In the genomic region with DNA sequence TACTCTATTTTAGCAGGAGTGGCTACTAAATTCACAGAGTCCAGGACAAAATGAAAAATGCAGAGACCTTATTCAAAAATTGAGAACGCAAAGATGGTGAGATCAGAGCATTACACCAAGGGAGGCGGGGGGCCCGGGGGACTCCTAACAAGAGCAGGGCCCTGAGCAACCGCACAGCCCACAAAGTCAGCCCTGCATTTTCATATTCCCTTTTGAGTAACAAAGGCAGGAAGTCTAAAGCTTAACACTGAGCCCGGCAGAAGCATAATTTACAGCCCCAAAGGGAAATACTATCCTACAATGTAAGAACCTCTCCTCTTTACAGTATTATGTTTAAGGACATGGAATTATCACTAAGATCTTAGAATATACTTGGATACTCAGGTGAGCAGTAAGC, we compare ENCODE assay signal across 10 cellular contexts.
DNase-seq lines count a peak whose midpoint lies in the region; ATAC-seq and TF ChIP-seq lines count a peak whose summit lies in the region.
"Had no signal": no experiment of that assay in that cellular context is flagged by ENCODE, and none has a peak within 500 bp of the region (broad histone marks: within the 10 kb centered on the region; RNA-seq: fewer than 3 reads in every experiment).

No MANE protein-coding gene starts in this region.

- no peak overlapping the region for H3K4me2 ChIP-seq in neural progenitor cell

- DNase-seq in SK-N-MC (ENCODE audit: low read depth, low spot score): no peak
- no peak for DNase-seq in neural progenitor cell (ENCODE audit: low spot score)
- no peak for DNase-seq in A673 (ENCODE audit: low spot score)
- no peak for DNase-seq in MCF 10A (ENCODE audit: unreplicated experiment)
- DNase-seq: DMS53; NK-92 treated with Interleukin-12 subunit alpha and Interleukin-12 subunit beta, amount 100 ng/mL, for 24 hours had no signal

- TF ChIP-seq CTCF in neural progenitor cell (IDR thresholded peaks at IDR 0.05) (no peak), A673 (conservative IDR thresholded peaks at IDR 0.05; ENCODE audit: low read depth, low read length) (no peak), MCF 10A (IDR thresholded peaks at IDR 0.05; ENCODE audit: unreplicated experiment) (no peak)

- H3K9me3 Mint-ChIP-seq in neural progenitor cell (no peaks in the 10 kb centered on the region), MCF 10A (ENCODE audit: unreplicated experiment) (no peaks in the 10 kb centered on the region)

- H3K9ac ChIP-seq in SK-N-MC (ENCODE audit: insufficient read length) (no peak overlapping the region), neural progenitor cell (no peak overlapping the region)

- H3K36me3 ChIP-seq in SK-N-MC (ENCODE audit: insufficient read depth, low read length): no peaks in the 10 kb centered on the region
- H3K36me3 ChIP-seq in neural progenitor cell: no peaks in the 10 kb centered on the region
- H3K36me3 ChIP-seq in A673 (ENCODE audit: insufficient read depth, low read length, poor library complexity, severe bottlenecking): no peaks in the 10 kb centered on the region

- H2AFZ ChIP-seq in neural progenitor cell (replicated peaks): no peak overlapping the region

- H3K27ac ChIP-seq in SK-N-MC (no peak overlapping the region), neural progenitor cell (no peak overlapping the region), A673 (ENCODE audit: low read depth, low read length, poor library complexity, severe bottlenecking) (no peak overlapping the region)

- H3K4me3 Mint-ChIP-seq in neural progenitor cell: no peak overlapping the region
- no peak overlapping the region for H3K4me3 Mint-ChIP-seq in MCF 10A (ENCODE audit: unreplicated experiment)

- peaks cover 31% of the 10 kb centered on the region for H3K79me2 ChIP-seq in neural progenitor cell (ENCODE audit: low read depth)

- H3K27me3 ChIP-seq in neural progenitor cell (no peaks in the 10 kb centered on the region), A673 (replicated peaks; ENCODE audit: insufficient read depth, low read depth, low read length, poor library complexity) (no peaks in the 10 kb centered on the region)

- H3K4me1 ChIP-seq in neural progenitor cell (peaks cover 49% of the 10 kb centered on the region), A673 (ENCODE audit: insufficient read depth, low read length, poor library complexity, severe bottlenecking) (no peaks in the 10 kb centered on the region)

- H3K9me3 ChIP-seq in SK-N-MC (ENCODE audit: low read depth, low read length) (no peaks in the 10 kb centered on the region), neural progenitor cell (ENCODE audit: low read depth) (no peaks in the 10 kb centered on the region), A673 (ENCODE audit: low read depth, low read length, poor library complexity, severe bottlenecking) (no peaks in the 10 kb centered on the region)

- H3K27me3 Mint-ChIP-seq in neural progenitor cell (ENCODE audit: insufficient read depth, low read depth): peaks cover 9% of the 10 kb centered on the region
- H3K27me3 Mint-ChIP-seq in MCF 10A (ENCODE audit: insufficient read depth, unreplicated experiment): no peaks in the 10 kb centered on the region

- peaks cover 10% of the 10 kb centered on the region for H4K20me1 ChIP-seq in neural progenitor cell (ENCODE audit: low read depth)

- H3K4me1 Mint-ChIP-seq in neural progenitor cell (peaks cover 57% of the 10 kb centered on the region), MCF 10A (ENCODE audit: insufficient read depth, unreplicated experiment) (no peaks in the 10 kb centered on the region)

- intact Hi-C loops in A673 (cut with micrococcal nuclease; ENCODE audit: unreplicated experiment) (no loop called here), MCF 10A (cut with micrococcal nuclease) (no loop called here)

- CTCF ChIA-PET in A673 (lab: Charles Lee) (no interaction called here), MCF 10A (lab: Yijun Ruan, JAX) (interaction anchor here (0.7 kb wide), 1 partner anchor 18 kb away, joined by 4 read pairs; no protein-coding TSS in a partner anchor)

- H3K27ac Mint-ChIP-seq in neural progenitor cell (peak overlapping the region; percentile 19), MCF 10A (ENCODE audit: low read depth, unreplicated experiment) (no peak overlapping the region)

- H3K36me3 Mint-ChIP-seq in neural progenitor cell (peaks cover 31% of the 10 kb centered on the region), MCF 10A (ENCODE audit: insufficient read depth, unreplicated experiment) (peaks cover 31% of the 10 kb centered on the region)

- POLR2A ChIA-PET in A673 (lab: Charles Lee; ENCODE audit: low non-redundant PET): no interaction called here
- POLR2A ChIA-PET in MCF 10A (lab: Yijun Ruan, JAX): no interaction called here

- ATAC-seq in GM18873 (IDR thresholded peaks at IDR 0.05; ENCODE audit: low FRiP score, unreplicated experiment) (peak; percentile 79), HG02759 (IDR thresholded peaks at IDR 0.05; ENCODE audit: unreplicated experiment) (peak; percentile 54), HG03342 (IDR thresholded peaks at IDR 0.05; ENCODE audit: unreplicated experiment) (no peak), GM21381 (IDR thresholded peaks at IDR 0.05; ENCODE audit: unreplicated experiment) (no peak)

- BruUV-seq in A673 (replicated peaks; lab: Mats Ljungman, UMichigan) (no TSS peak), MCF 10A (replicated peaks; lab: Mats Ljungman, UMichigan) (no TSS peak)

- H3F3A ChIP-seq in neural progenitor cell (ENCODE audit: low read depth): peaks cover 45% of the 10 kb centered on the region

- H3K4me3 ChIP-seq in SK-N-MC: peak overlapping the region; percentile 22
- no peak overlapping the region for H3K4me3 ChIP-seq in neural progenitor cell
- H3K4me3 ChIP-seq in A673 (ENCODE audit: low read depth, low read length, poor library complexity, severe bottlenecking): no peak overlapping the region

Comparison
In these comparisons a context has a peak if more than half of its experiments do, and no peak if none do; other contexts are left out.
1. ATAC-seq: peak in GM18873 (single experiment) and HG02759 (single experiment); none in HG03342 (single experiment) and GM21381 (single experiment).